22 cellular contexts compared by ENCODE assay signal in genomic region chr12:54350743-54351142, GRCh38. TPM values are rescaled to one million over a fixed set of nuclear protein-coding genes. Genes with fewer than 3 reads are reported as not detected.
DNase-seq lines count a peak whose midpoint lies in the region; ATAC-seq and TF ChIP-seq lines count a peak whose summit lies in the region.
"Had no signal": no experiment of that assay in that cellular context is flagged by ENCODE, and none has a peak within 500 bp of the region (broad histone marks: within the 10 kb centered on the region; RNA-seq: fewer than 3 reads in every experiment).

No MANE protein-coding gene starts in this region.

- WGBS in mesendoderm (ENCODE audit: extremely low coverage, insufficient coverage, low lambda C conversion rate) = no CpG with 5 or more reads among the region's 3 CpGs

- ATAC-seq in activated CD8-positive, alpha-beta T cell treated with anti-CD3 and anti-CD28 coated beads for 36 hours = no peak
- ATAC-seq: activated naive CD8-positive, alpha-beta T cell treated with anti-CD3 and anti-CD28 coated beads, Interleukin-2, amount 50 U/mL, for 24 hours; HCT116 had no signal

- no peak overlapping the region for H3K4me2 ChIP-seq in mesendoderm (ENCODE audit: low read length)
- H3K4me2 ChIP-seq: PC-9 had no signal

- peaks cover 15% of the 10 kb centered on the region for H3K4me1 Mint-ChIP-seq in activated CD8-positive, alpha-beta T cell treated with anti-CD3 and anti-CD28 coated beads for 36 hours (ENCODE audit: low read depth)

- no peak overlapping the region for H2BK120ac ChIP-seq in mesendoderm (ENCODE audit: low read depth, low read length)

- H3K56ac ChIP-seq in mesendoderm (ENCODE audit: low read length) = no peak overlapping the region

- POLR2A ChIA-PET in activated CD8-positive, alpha-beta T cell treated with anti-CD3 and anti-CD28 coated beads for 36 hours (lab: Charles Lee) = no interaction called here

- H3K27me3 ChIP-seq in mesendoderm (ENCODE audit: insufficient read depth, low read length, poor library complexity) = no peaks in the 10 kb centered on the region

- H3K4ac ChIP-seq in mesendoderm (ENCODE audit: low read depth, low read length) = no peak overlapping the region

- no peak overlapping the region for H3K27ac Mint-ChIP-seq in activated CD8-positive, alpha-beta T cell treated with anti-CD3 and anti-CD28 coated beads for 36 hours
- H3K27ac Mint-ChIP-seq: activated CD4-positive, alpha-beta T cell treated with anti-CD3 and anti-CD28 coated beads, Interleukin-2, amount 10 ng/mL, durations not matched to agents 24 days and 14 days; activated naive CD8-positive, alpha-beta T cell treated with anti-CD3 and anti-CD28 coated beads, Interleukin-2, amount 50 U/mL, for 24 hours had no signal

- peaks cover 15% of the 10 kb centered on the region for H3K36me3 Mint-ChIP-seq in activated CD8-positive, alpha-beta T cell treated with anti-CD3 and anti-CD28 coated beads for 36 hours (ENCODE audit: low read depth)

- H2BK5ac ChIP-seq in mesendoderm (ENCODE audit: low read length) = no peak overlapping the region

- H3K18ac ChIP-seq in mesendoderm (ENCODE audit: low read length) = no peak overlapping the region

- H3K36me3 ChIP-seq in mesendoderm (ENCODE audit: control insufficient read depth, insufficient read depth, low read length) = peaks cover 11% of the 10 kb centered on the region

- no peak overlapping the region for H4K5ac ChIP-seq in mesendoderm (ENCODE audit: low read length)

- no peak overlapping the region for H3K4me3 ChIP-seq in mesendoderm (ENCODE audit: low read length)
- H3K4me3 ChIP-seq: PC-9 had no signal

- H3K4me3 Mint-ChIP-seq in activated CD8-positive, alpha-beta T cell treated with anti-CD3 and anti-CD28 coated beads for 36 hours = no peak overlapping the region
- H3K4me3 Mint-ChIP-seq: activated CD4-positive, alpha-beta T cell treated with anti-CD3 and anti-CD28 coated beads, Interleukin-2, amount 10 ng/mL, durations not matched to agents 24 days and 14 days; activated naive CD8-positive, alpha-beta T cell treated with anti-CD3 and anti-CD28 coated beads, Interleukin-2, amount 50 U/mL, for 24 hours had no signal

- CTCF ChIA-PET in activated CD8-positive, alpha-beta T cell treated with anti-CD3 and anti-CD28 coated beads for 36 hours (lab: Charles Lee) = interaction anchor here (0.7 to 5.1 kb wide), 9 partner anchors 8 to 57 kb away, joined by 3 to 25 read pairs (median 7); no protein-coding TSS in a partner anchor

- no peak overlapping the region for H3K23ac ChIP-seq in mesendoderm (ENCODE audit: low read length)

- intact Hi-C loops in activated CD8-positive, alpha-beta T cell treated with anti-CD3 and anti-CD28 coated beads for 36 hours (cut with micrococcal nuclease) = no loop called here

- H3K79me1 ChIP-seq in mesendoderm (ENCODE audit: low read length) = no peaks in the 10 kb centered on the region

- no peaks in the 10 kb centered on the region for H3K79me2 ChIP-seq in mesendoderm (ENCODE audit: control insufficient read depth, insufficient read depth, low read length)

- H3K27ac ChIP-seq in cingulate gyrus (ENCODE audit: low read depth, low read length) = peak overlapping the region; percentile 99
- peak overlapping the region; percentile 17 for H3K27ac ChIP-seq in mesendoderm (ENCODE audit: low read depth, low read length)
- peak overlapping the region; percentile 83 for H3K27ac ChIP-seq in temporal lobe (ENCODE audit: low read depth, low read length)
- H3K27ac ChIP-seq: C4-2B, PC-9 had no signal

- no peaks in the 10 kb centered on the region for H3K9me3 Mint-ChIP-seq in activated CD8-positive, alpha-beta T cell treated with anti-CD3 and anti-CD28 coated beads for 36 hours
- H3K9me3 Mint-ChIP-seq: activated CD4-positive, alpha-beta T cell treated with anti-CD3 and anti-CD28 coated beads, Interleukin-2, amount 10 ng/mL, durations not matched to agents 24 days and 14 days; activated naive CD8-positive, alpha-beta T cell treated with anti-CD3 and anti-CD28 coated beads, Interleukin-2, amount 50 U/mL, for 24 hours had no signal

- H3K9ac ChIP-seq in mesendoderm (ENCODE audit: low read length) = no peak overlapping the region
- H3K9ac ChIP-seq: SK-N-SH had no signal

- no peak for TF ChIP-seq CTCF in activated CD8-positive, alpha-beta T cell treated with anti-CD3 and anti-CD28 coated beads for 36 hours (IDR thresholded peaks at IDR 0.05)

- H3K4me1 ChIP-seq in mesendoderm (ENCODE audit: control insufficient read depth, low read depth, low read length) = peaks cover 21% of the 10 kb centered on the region

- no peak overlapping the region for H2AK5ac ChIP-seq in mesendoderm (ENCODE audit: low read length)

- H2BK15ac ChIP-seq in mesendoderm (replicated peaks; ENCODE audit: low read depth) = no peak overlapping the region

- no peak overlapping the region for H4K8ac ChIP-seq in mesendoderm (ENCODE audit: low read depth, low read length)

- DNase-seq in NCI-H82 (lab: John Stamatoyannopoulos, UW) (peak; percentile 61), NCI-H82 treated with DMSO at 0.1 percent for 48 hours (lab: John Stamatoyannopoulos, UW; ENCODE audit: unreplicated experiment) (no peak), mesendoderm (no peak), OCI-M2 (lab: John Stamatoyannopoulos, UW; ENCODE audit: unreplicated experiment) (no peak), NCI-H146 treated with DMSO at 0.1 percent for 48 hours (lab: John Stamatoyannopoulos, UW; ENCODE audit: unreplicated experiment) (no peak)
- DNase-seq in activated CD8-positive, alpha-beta T cell treated with anti-CD3 and anti-CD28 coated beads for 36 hours = no peak
- DNase-seq: activated CD4-positive, alpha-beta T cell treated with anti-CD3 and anti-CD28 coated beads, Interleukin-2, amount 10 ng/mL, durations not matched to agents 24 days and 14 days; activated naive CD8-positive, alpha-beta T cell treated with anti-CD3 and anti-CD28 coated beads, Interleukin-2, amount 50 U/mL, for 24 hours; MM.1S; NCI-H187 treated with DMSO at 0.1 percent for 48 hours; NCI-H524 treated with DMSO at 0.1 percent for 48 hours; occipital lobe; PC-9; SK-N-SH; stimulated activated CD4-positive, alpha-beta T cell treated with anti-CD3 and anti-CD28 coated beads, Interleukin-4, amount 100 ng/mL, for 1 hour had no signal

- no peaks in the 10 kb centered on the region for H3K27me3 Mint-ChIP-seq in activated CD8-positive, alpha-beta T cell treated with anti-CD3 and anti-CD28 coated beads for 36 hours
- H3K27me3 Mint-ChIP-seq: activated CD4-positive, alpha-beta T cell treated with anti-CD3 and anti-CD28 coated beads, Interleukin-2, amount 10 ng/mL, durations not matched to agents 24 days and 14 days; activated naive CD8-positive, alpha-beta T cell treated with anti-CD3 and anti-CD28 coated beads, Interleukin-2, amount 50 U/mL, for 24 hours had no signal

RNA-seq across cellular contexts. Expression of gene GPR84, which starts 13.5 kb away (rescaled TPM):
- not detected for polyA plus RNA-seq in mesendoderm (2013, experiment 1 of 2)
- polyA plus RNA-seq in mesendoderm (2013, experiment 2 of 2) = not detected
- total RNA-seq in temporal lobe = not detected
- not detected for total RNA-seq in activated CD8-positive, alpha-beta T cell treated with anti-CD3 and anti-CD28 coated beads for 36 hours
- total RNA-seq: chondrocyte, fibroblast of villous mesenchyme, PC-9 had no signal

RNA-seq across cellular contexts. Expression of gene COPZ1, which starts 25.8 kb away (rescaled TPM):
- polyA plus RNA-seq in mesendoderm (2013, experiment 1 of 2) = 105 TPM
- 99.7 TPM for polyA plus RNA-seq in mesendoderm (2013, experiment 2 of 2)
- total RNA-seq in temporal lobe = 52.6 TPM
- total RNA-seq in activated CD8-positive, alpha-beta T cell treated with anti-CD3 and anti-CD28 coated beads for 36 hours = 10 to 100 TPM; 75.8 to 78.4 TPM

RNA-seq across cellular contexts. Expression of gene ZNF385A, which starts 33.8 kb away (rescaled TPM):
- 6.6 TPM for polyA plus RNA-seq in mesendoderm (2013, experiment 1 of 2)
- 6.0 TPM for polyA plus RNA-seq in mesendoderm (2013, experiment 2 of 2)
- total RNA-seq in temporal lobe = 2.0 TPM
- total RNA-seq in activated CD8-positive, alpha-beta T cell treated with anti-CD3 and anti-CD28 coated beads for 36 hours = 1 to 10 TPM; 1.1 to 2.5 TPM

RNA-seq across cellular contexts. Expression of gene NFE2, which starts 49.9 kb away (rescaled TPM):
- 1.4 TPM for polyA plus RNA-seq in mesendoderm (2013, experiment 1 of 2)
- 1.7 TPM for polyA plus RNA-seq in mesendoderm (2013, experiment 2 of 2)
- 0.98 TPM for total RNA-seq in temporal lobe
- not detected for total RNA-seq in activated CD8-positive, alpha-beta T cell treated with anti-CD3 and anti-CD28 coated beads for 36 hours
- total RNA-seq: activated CD4-positive, alpha-beta T cell treated with anti-CD3 and anti-CD28 coated beads, Interleukin-2, amount 10 ng/mL, durations not matched to agents 24 days and 14 days; chondrocyte; lung microvascular endothelial cell had no signal

Comparison
In these comparisons a context has a peak if more than half of its experiments do, and no peak if none do; other contexts are left out.
1. H3K27ac ChIP-seq: peak in every context shown above with its lines; median percentile 99 in cingulate gyrus; 83 in temporal lobe; 17 in mesendoderm.